Comparison of ENCODE assay signal across 8 cellular contexts in the genomic region with DNA sequence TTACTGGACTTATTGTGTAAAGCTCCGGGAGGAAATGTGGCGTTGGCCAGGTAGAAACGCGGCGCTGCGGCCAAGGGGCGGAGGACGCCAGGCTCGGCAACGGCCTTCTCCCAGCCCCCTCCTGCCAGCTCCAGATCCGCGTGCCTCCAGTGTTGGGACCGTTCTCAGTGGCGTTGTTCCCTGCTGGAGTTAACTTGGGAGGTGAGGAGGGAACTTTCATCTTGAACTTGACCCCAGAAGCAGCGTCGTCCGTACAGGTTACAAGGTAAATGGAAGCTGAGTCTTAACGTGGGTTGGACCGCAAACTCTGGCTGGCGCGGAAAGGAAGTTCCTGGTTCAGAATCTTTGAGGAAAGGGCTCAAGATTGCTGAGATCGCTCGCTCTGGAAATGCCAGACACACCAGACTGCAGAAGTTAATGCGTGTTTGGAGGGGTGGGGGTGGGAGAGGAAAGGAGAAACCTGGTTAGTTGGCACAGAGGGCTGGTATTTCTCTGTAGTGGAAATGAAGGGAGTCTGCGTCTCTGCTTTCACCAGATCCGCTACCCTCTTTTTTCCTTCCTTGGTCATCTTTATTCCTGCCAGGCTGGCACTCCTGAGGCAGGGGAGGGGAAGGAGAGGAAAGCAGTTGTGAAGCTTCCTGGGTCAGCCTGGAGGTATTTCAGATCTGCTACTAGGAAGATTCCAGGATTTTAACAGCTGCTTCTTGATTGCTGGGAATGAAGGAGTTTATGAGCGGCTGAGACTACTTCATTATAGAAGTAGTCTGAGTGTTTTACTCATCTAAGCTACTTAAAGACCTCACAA. TPM values are rescaled to one million over a fixed set of nuclear protein-coding genes. Genes with fewer than 3 reads are reported as not detected.
DNase-seq lines count a peak whose midpoint lies in the region; ATAC-seq, FAIRE-seq and TF ChIP-seq lines count a peak whose summit lies in the region.

No MANE protein-coding gene starts in this region.

- intact Hi-C loops in mammary epithelial cell (cut with micrococcal nuclease): loop anchor here (5.0 kb wide), 1 partner anchor 83 kb away; no protein-coding TSS in a partner anchor
- intact Hi-C loops in kidney (cut with DNase I): no loop called here

- dilution Hi-C loops in mammary epithelial cell (cut with HindIII; ENCODE audit: low sequenced_read_pairs): no loop called here

- H3K36me3 ChIP-seq in mammary epithelial cell (ENCODE audit: insufficient read depth, low read length): peaks cover 2% of the 10 kb centered on the region
- no peaks in the 10 kb centered on the region for H3K36me3 ChIP-seq in kidney (ENCODE audit: control insufficient read depth in 1 of 2, insufficient read depth in 2 of 2, low read length in 2 of 2)
- no peaks in the 10 kb centered on the region for H3K36me3 ChIP-seq in smooth muscle cell (ENCODE audit: low read depth)

- H3K79me2 ChIP-seq in mammary epithelial cell (ENCODE audit: insufficient read depth, low read length) (peaks cover 64% of the 10 kb centered on the region), smooth muscle cell (ENCODE audit: low read depth) (peaks cover 53% of the 10 kb centered on the region)

- H3K4me2 ChIP-seq in mammary epithelial cell (ENCODE audit: insufficient read depth, low read depth, low read length) (peak overlapping the region; percentile 86), smooth muscle cell (peak overlapping the region; percentile 84)

- H3K4me1 ChIP-seq in mammary epithelial cell (ENCODE audit: insufficient read depth, low read length) (peaks cover 50% of the 10 kb centered on the region), kidney (ENCODE audit: control insufficient read depth in 1 of 2, insufficient read depth in 1 of 2, low read depth in 1 of 2, low read length in 2 of 2) (peaks cover 15 to 16% of the 10 kb centered on the region in 2 donors), smooth muscle cell (ENCODE audit: low read depth) (peaks cover 41% of the 10 kb centered on the region)

- peaks cover 30% of the 10 kb centered on the region for H3F3A ChIP-seq in smooth muscle cell (ENCODE audit: low read depth)

- no peaks in the 10 kb centered on the region for H3K9me3 ChIP-seq in mammary epithelial cell (replicated peaks; ENCODE audit: insufficient read depth, low read length)
- H3K9me3 ChIP-seq in kidney (ENCODE audit: control insufficient read depth in 1 of 2, low read length in 2 of 2): no peaks in the 10 kb centered on the region
- H3K9me3 ChIP-seq in smooth muscle cell (replicated peaks; ENCODE audit: low read depth): no peaks in the 10 kb centered on the region

- H4K20me1 ChIP-seq in mammary epithelial cell (ENCODE audit: insufficient read depth, low read length): peaks cover 3% of the 10 kb centered on the region
- peaks cover 52% of the 10 kb centered on the region for H4K20me1 ChIP-seq in smooth muscle cell (ENCODE audit: low read depth)

- no peaks in the 10 kb centered on the region for H3K27me3 ChIP-seq in mammary epithelial cell (ENCODE audit: insufficient read depth, low read length)
- no peaks in the 10 kb centered on the region for H3K27me3 ChIP-seq in smooth muscle cell (ENCODE audit: low read depth)

- 3% methylated on average over 17 of the region's 27 CpGs for WGBS in mammary epithelial cell (ENCODE audit: low coverage, missing lambda C conversion rate)
- 2% methylated on average over 27 of the region's 27 CpGs for WGBS in smooth muscle cell (ENCODE audit: low lambda C conversion rate)

- TF ChIP-seq CTCF in mammary epithelial cell (conservative IDR thresholded peaks at IDR 0.05 in 1 of 2, IDR thresholded peaks at IDR 0.05 in 1 of 2; ENCODE audit: extremely low read depth in 1 of 2, insufficient read depth in 1 of 2, low read depth in 1 of 2, low read length in 2 of 2) (no peak), kidney (IDR thresholded peaks at IDR 0.05; ENCODE audit: borderline replicate concordance, extremely low read depth, insufficient read depth) (no peak), smooth muscle cell (IDR thresholded peaks at IDR 0.05; ENCODE audit: borderline replicate concordance, insufficient read depth, poor library complexity, severe bottlenecking) (no peak)

- in situ Hi-C loops in mammary epithelial cell (cut with MboI; ENCODE audit: low sequenced_read_pairs in 2 of 2): loop anchor here in 1 of 2 donors (5.0 kb wide), 1 partner anchor 68 kb away; no protein-coding TSS in a partner anchor

- DNase-seq in EH (ENCODE audit: low read depth): peak; percentile 75
- peak; percentile 61 for DNase-seq in M059J (ENCODE audit: low read depth)
- peak; percentile 46 for DNase-seq in mammary epithelial cell
- DNase-seq in kidney: peak; percentile 73
- DNase-seq in smooth muscle cell (lab: John Stamatoyannopoulos, UW; ENCODE audit: unreplicated experiment): peak; percentile 34
- no peak for DNase-seq in GM19239 (ENCODE audit: insufficient read length, low spot score)

- H3K9ac ChIP-seq in mammary epithelial cell (ENCODE audit: insufficient read depth, low read length): peak overlapping the region; percentile 92
- H3K9ac ChIP-seq in kidney (ENCODE audit: low read length in 2 of 2): peak overlapping the region; percentile 72 to 86
- peak overlapping the region; percentile 72 for H3K9ac ChIP-seq in smooth muscle cell (ENCODE audit: low read depth)

- no peak for ATAC-seq in GM21717 (IDR thresholded peaks at IDR 0.05; ENCODE audit: unreplicated experiment)
- ATAC-seq in HG03025 (IDR thresholded peaks at IDR 0.05; ENCODE audit: low FRiP score, unreplicated experiment): no peak

- H2AFZ ChIP-seq in mammary epithelial cell (ENCODE audit: low read depth, low read length) (peak overlapping the region; percentile 89), smooth muscle cell (ENCODE audit: low read depth) (peak overlapping the region; percentile 94)

- peak overlapping the region; percentile 85 to 90 (median 88) for H3K4me3 ChIP-seq in mammary epithelial cell (replicated peaks in 1 of 3; ENCODE audit: insufficient read depth in 1 of 3, low read depth in 2 of 3, low read length in 3 of 3)
- H3K4me3 ChIP-seq in kidney (ENCODE audit: low read length in 2 of 2): peak overlapping the region; percentile 81 to 86
- H3K4me3 ChIP-seq in smooth muscle cell: peak overlapping the region; percentile 91

- CTCF ChIA-PET in mammary epithelial cell (lab: Charles Lee; ENCODE audit: low non-redundant PET): interaction anchor here (0.7 kb wide), 1 partner anchor 149 kb away, joined by 6 read pairs; no protein-coding TSS in a partner anchor

- FAIRE-seq in kidney (lab: Jason Lieb, UNC): no peak
- no peak for FAIRE-seq in GM19239 (lab: Jason Lieb, UNC)

- TSS peak; percentile 11 for BruUV-seq in mammary epithelial cell (replicated peaks; lab: Mats Ljungman, UMichigan)

- H3K27ac ChIP-seq in mammary epithelial cell (ENCODE audit: insufficient read depth, low read depth, low read length) (peak overlapping the region; percentile 83), kidney (ENCODE audit: low read depth in 2 of 2, low read length in 2 of 2) (peak overlapping the region; percentile 82 to 86), smooth muscle cell (ENCODE audit: low read depth) (peak overlapping the region; percentile 76)

RNA-seq across cellular contexts. Expression of a gene that starts 1.5 kb away (rescaled TPM):
- total RNA-seq in M059J (2014; rRNA removed; shearing (Covaris generic)): 14.6 and 22.8 TPM in 2 replicates
- 10 to 100 TPM; 46.6 to 51.5 TPM for total RNA-seq in mammary epithelial cell
- polyA plus RNA-seq in mammary epithelial cell: 28.8 TPM
- polyA minus RNA-seq in mammary epithelial cell: 44.2 TPM
- total RNA-seq in kidney: 39.0 TPM
- polyA plus RNA-seq in kidney (ENCODE audit: insufficient read depth, low read depth, low replicate concordance): 9.2 TPM
- 30.8 and 35.3 TPM in 2 replicates for total RNA-seq in smooth muscle cell
- polyA plus RNA-seq in smooth muscle cell: 9.1 and 17.0 TPM in 2 replicates
